In genomic region chr9:14780251-14780650, GRCh38 we compare ENCODE assay signal across 1 cellular context.
TF ChIP-seq lines count a peak whose summit lies in the region.

No MANE protein-coding gene starts in this region.

TF ChIP-seq in SK-N-SH, 30 proteins besides CTCF, POLR2A, EP300 and RAD21 (continued from another document):
- TF ChIP-seq ELF1 (IDR thresholded peaks at IDR 0.05) (no peak), JUND (IDR thresholded peaks at IDR 0.05) (no peak), MAX (IDR thresholded peaks at IDR 0.05; ENCODE audit: low read depth) (no peak), SIN3A (IDR thresholded peaks at IDR 0.05; ENCODE audit: borderline replicate concordance, low read depth, low read length) (no peak)
